11 cellular contexts compared by ENCODE assay signal in genomic region chr1:236287757-236288619, GRCh38. TPM values are rescaled to one million over a fixed set of nuclear protein-coding genes. Genes with fewer than 3 reads are reported as not detected.
DNase-seq lines count a peak whose midpoint lies in the region; ATAC-seq and TF ChIP-seq lines count a peak whose summit lies in the region.
"Had no signal": no experiment of that assay in that cellular context is flagged by ENCODE, and none has a peak within 500 bp of the region (broad histone marks: within the 10 kb centered on the region; RNA-seq: fewer than 3 reads in every experiment).

No MANE protein-coding gene starts in this region.

- no peaks in the 10 kb centered on the region for H3K79me2 ChIP-seq in neural progenitor cell (ENCODE audit: low read depth)

- no peaks in the 10 kb centered on the region for H3K9me3 ChIP-seq in neural progenitor cell (ENCODE audit: low read depth)
- no peaks in the 10 kb centered on the region for H3K9me3 ChIP-seq in psoas muscle

- no peak for TF ChIP-seq CTCF in VCaP (conservative IDR thresholded peaks at IDR 0.05)
- TF ChIP-seq CTCF in neural progenitor cell (IDR thresholded peaks at IDR 0.05), result no peak
- no peak for TF ChIP-seq CTCF in psoas muscle (IDR thresholded peaks at IDR 0.05)

- H3K27ac ChIP-seq in VCaP, result peak overlapping the region; percentile 56
- H3K27ac ChIP-seq in neural progenitor cell, result no peak overlapping the region
- no peak overlapping the region for H3K27ac ChIP-seq in psoas muscle
- H3K27ac ChIP-seq: skin epidermis had no signal

- H3K36me3 Mint-ChIP-seq in neural progenitor cell, result no peaks in the 10 kb centered on the region

- 81 to 83% (median 82%) methylated on average over 22 of the region's 22 CpGs for WGBS in psoas muscle, 3 donors

- H4K20me1 ChIP-seq in neural progenitor cell (ENCODE audit: low read depth), result no peaks in the 10 kb centered on the region

- no peaks in the 10 kb centered on the region for H3K27me3 Mint-ChIP-seq in neural progenitor cell (ENCODE audit: insufficient read depth, low read depth)

- ATAC-seq in psoas muscle (no peak), GM19023 (IDR thresholded peaks at IDR 0.05; ENCODE audit: unreplicated experiment) (no peak)

- intact Hi-C loops in psoas muscle (cut with DNase I), result loop anchor here in 1 of 2 donors (10.0 kb wide), 1 partner anchor 183 kb away; no protein-coding TSS in a partner anchor

- H3K9me3 Mint-ChIP-seq in neural progenitor cell, result no peaks in the 10 kb centered on the region

- H3K4me1 ChIP-seq in neural progenitor cell (peaks cover 20% of the 10 kb centered on the region), psoas muscle (no peaks in the 10 kb centered on the region)

- H3K27ac Mint-ChIP-seq in neural progenitor cell, result no peak overlapping the region

- H3K9ac ChIP-seq in neural progenitor cell, result no peak overlapping the region

- no peak overlapping the region for H3K4me3 Mint-ChIP-seq in neural progenitor cell

- peaks cover 12% of the 10 kb centered on the region for H3F3A ChIP-seq in neural progenitor cell (ENCODE audit: low read depth)

- H3K4me2 ChIP-seq in neural progenitor cell, result peak overlapping the region; percentile 47

- H3K27me3 ChIP-seq in neural progenitor cell (peaks cover 5% of the 10 kb centered on the region), psoas muscle (ENCODE audit: insufficient read depth in 3 of 3, low read length in 2 of 3) (peaks cover 0 to 45% (median 5%) of the 10 kb centered on the region in 3 donors)

- H3K4me1 Mint-ChIP-seq in neural progenitor cell, result peaks cover 16% of the 10 kb centered on the region

- H3K36me3 ChIP-seq in neural progenitor cell (no peaks in the 10 kb centered on the region), psoas muscle (ENCODE audit: insufficient read depth in 1 of 2, low read depth in 1 of 2) (no peaks in the 10 kb centered on the region)

- H2AFZ ChIP-seq in neural progenitor cell (replicated peaks), result peak overlapping the region; percentile 87

- H3K4me3 ChIP-seq in neural progenitor cell (no peak overlapping the region), psoas muscle (no peak overlapping the region)
- H3K4me3 ChIP-seq: skin epidermis had no signal

- peak; percentile 47 for DNase-seq in DMS 273 (lab: John Stamatoyannopoulos, UW; ENCODE audit: unreplicated experiment)
- DNase-seq in DMS 273 treated with DMSO at 0.1 percent for 48 hours (lab: John Stamatoyannopoulos, UW), result no peak
- peak; percentile 80 for DNase-seq in NCI-H2029 treated with DMSO at 0.1 percent for 48 hours (lab: John Stamatoyannopoulos, UW)
- peak; percentile 94 for DNase-seq in neural progenitor cell (ENCODE audit: low spot score)
- DNase-seq in psoas muscle, result no peak
- DNase-seq in T-helper 1 cell, result no peak
- DNase-seq: 8988T; activated effector memory CD4-positive, alpha-beta T cell treated with anti-CD3 and anti-CD28 coated beads, Interleukin-2, amount 50 U/mL, for 16 hours had no signal

RNA-seq across cellular contexts. Expression of gene ERO1B, which starts 6.2 kb away (rescaled TPM):
- 4.4 and 6.7 TPM in 2 replicates for total RNA-seq in neural progenitor cell (ENCODE audit: low replicate concordance)
- total RNA-seq in psoas muscle, result 1 to 10 TPM; 2.6 to 6.0 (median 2.6) TPM
- 1 to 10 TPM; 1.3 to 2.8 (median 2.2) TPM for polyA plus RNA-seq in psoas muscle

Comparison
In these comparisons a context has a peak if more than half of its experiments do, and no peak if none do; other contexts are left out.
1. DNase-seq: peak in DMS 273 (single experiment), NCI-H2029 treated with DMSO at 0.1 percent for 48 hours (single experiment) and neural progenitor cell (single experiment); none in DMS 273 treated with DMSO at 0.1 percent for 48 hours (single experiment), psoas muscle (0 of 2) and T-helper 1 cell (0 of 5).